25 cellular contexts compared by ENCODE assay signal in the genomic region with DNA sequence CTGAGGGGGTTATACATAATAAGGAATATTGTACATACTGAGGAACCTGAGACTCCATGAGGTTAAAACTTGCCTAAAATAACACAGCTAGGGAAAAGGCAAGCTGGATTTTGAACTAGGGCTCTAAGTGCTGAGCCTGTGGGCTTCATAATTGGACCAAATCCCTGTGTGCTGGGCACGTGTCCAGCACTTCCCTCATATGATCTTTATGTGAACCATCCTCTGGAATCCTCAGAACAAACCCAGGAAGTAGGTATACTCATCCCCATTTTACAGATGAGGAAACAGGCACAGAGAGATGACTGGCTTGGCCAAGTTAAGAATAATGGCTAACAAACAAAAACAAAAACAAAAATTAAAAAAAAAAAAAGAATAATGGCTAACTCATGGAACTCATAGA. TPM values are rescaled to one million over a fixed set of nuclear protein-coding genes. Genes with fewer than 3 reads are reported as not detected.
DNase-seq lines count a peak whose midpoint lies in the region; ATAC-seq, FAIRE-seq and TF ChIP-seq lines count a peak whose summit lies in the region.
"Had no signal": no experiment of that assay in that cellular context is flagged by ENCODE, and none has a peak within 500 bp of the region (broad histone marks: within the 10 kb centered on the region; RNA-seq: fewer than 3 reads in every experiment).

No MANE protein-coding gene starts in this region.

- H3K27ac ChIP-seq in MM.1S (ENCODE audit: low read length) (no peak overlapping the region; the same call in 1 of the 2 replicates), GM12878 (ENCODE audit: control insufficient read depth, insufficient read depth) (no peak overlapping the region), osteoblast (ENCODE audit: low read depth, low read length) (no peak overlapping the region)
- H3K27ac ChIP-seq: adrenal gland, coronary artery, neural progenitor cell, Peyer's patch, skin epidermis, tibial artery had no signal

- H3K9ac ChIP-seq in MM.1S (ENCODE audit: low read length) (no peak overlapping the region), GM12878 (ENCODE audit: control insufficient read depth, insufficient read depth, low read length) (no peak overlapping the region)
- H3K9ac ChIP-seq: neural progenitor cell had no signal

- no peaks in the 10 kb centered on the region for H3K27me3 Mint-ChIP-seq in activated naive CD4-positive, alpha-beta T cell treated with anti-CD3 and anti-CD28 coated beads, Interleukin-2, amount 50 U/mL, for 24 hours
- H3K27me3 Mint-ChIP-seq in activated naive CD4-positive, alpha-beta T cell treated with anti-CD3 and anti-CD28 coated beads, Interleukin-2, amount 10 ng/mL, durations not matched to agents 7 days and 5 days, result peaks cover 72% of the 10 kb centered on the region

- H3K4me1 ChIP-seq in MM.1S (ENCODE audit: low read length) (peaks cover 18% of the 10 kb centered on the region; the same call in 1 of the 2 replicates), GM12878 (ENCODE audit: control insufficient read depth, insufficient read depth, low read length) (peaks cover 24% of the 10 kb centered on the region), osteoblast (ENCODE audit: insufficient read depth, low read length) (no peaks in the 10 kb centered on the region)

- intact Hi-C loops in GM12878 (cut with micrococcal nuclease; ENCODE audit: unreplicated experiment), result loop anchor here (5.0 kb wide), 1 partner anchor 48 kb away; the partner anchor contains the start of gene SLC43A3

- no peaks in the 10 kb centered on the region for H3K36me3 ChIP-seq in MM.1S (replicated peaks; ENCODE audit: insufficient read depth, low read length)
- no peaks in the 10 kb centered on the region for H3K36me3 ChIP-seq in GM12878 (ENCODE audit: control insufficient read depth in 2 of 2, insufficient read depth in 2 of 2, low read length in 1 of 2)
- H3K36me3 ChIP-seq in osteoblast (ENCODE audit: insufficient read depth, low read length), result no peaks in the 10 kb centered on the region
- H3K36me3 ChIP-seq: adrenal gland, neural progenitor cell, Peyer's patch, tibial artery had no signal

- POLR2A ChIA-PET in GM12878 (lab: Charles Lee), result interaction anchor here (0.6 to 0.8 kb wide), 2 partner anchors 43 to 50 kb away, joined by 3 to 7 read pairs; no protein-coding TSS in a partner anchor

- FAIRE-seq in GM12878 (lab: Jason Lieb, UNC), result no peak
- FAIRE-seq: endometrium had no signal

- SMC1A ChIA-PET in GM12878 (lab: Charles Lee; ENCODE audit: uncharacterized antibody, unreplicated experiment), result interaction anchor here (0.8 to 1.8 kb wide), 5 partner anchors 9 to 49 kb away, joined by 3 to 11 read pairs (median 4); no protein-coding TSS in a partner anchor

- H3K9me3 ChIP-seq in MM.1S (replicated peaks; ENCODE audit: insufficient read depth, low read length), result no peaks in the 10 kb centered on the region
- H3K9me3 ChIP-seq in GM12878 (replicated peaks; ENCODE audit: control insufficient read depth, insufficient read depth, low read length), result no peaks in the 10 kb centered on the region
- H3K9me3 ChIP-seq in osteoblast (ENCODE audit: low read depth, low read length), result no peaks in the 10 kb centered on the region
- H3K9me3 ChIP-seq: adrenal gland, Peyer's patch, tibial artery had no signal

- no peaks in the 10 kb centered on the region for H3K27me3 ChIP-seq in MM.1S (replicated peaks; ENCODE audit: insufficient read depth, low read length)
- no peaks in the 10 kb centered on the region for H3K27me3 ChIP-seq in GM12878 (replicated peaks in 1 of 2; ENCODE audit: control insufficient read depth in 2 of 2, insufficient read depth in 2 of 2, low read length in 1 of 2)
- peaks cover 25% of the 10 kb centered on the region for H3K27me3 ChIP-seq in osteoblast (ENCODE audit: insufficient read depth, low read length)
- H3K27me3 ChIP-seq: adrenal gland, Peyer's patch had no signal

- peaks cover 36% of the 10 kb centered on the region for H3K4me1 Mint-ChIP-seq in activated naive CD4-positive, alpha-beta T cell treated with anti-CD3 and anti-CD28 coated beads, Interleukin-2, amount 50 U/mL, for 24 hours
- H3K4me1 Mint-ChIP-seq in activated naive CD4-positive, alpha-beta T cell treated with anti-CD3 and anti-CD28 coated beads, Interleukin-2, amount 10 ng/mL, durations not matched to agents 7 days and 5 days, result peaks cover 40% of the 10 kb centered on the region

- CTCF ChIA-PET in activated naive CD4-positive, alpha-beta T cell treated with anti-CD3 and anti-CD28 coated beads, Interleukin-2, amount 10 ng/mL, durations not matched to agents 7 days and 5 days (lab: Charles Lee), result interaction anchor here (0.9 to 5.1 kb wide), 7 partner anchors 8 to 169 kb away, joined by 3 to 42 read pairs (median 11); no protein-coding TSS in a partner anchor
- CTCF ChIA-PET in GM12878 (lab: Yijun Ruan, JAX), result interaction anchor here (1.1 to 7.2 kb wide), 9 partner anchors 9 to 124 kb away, joined by 3 to 101 read pairs (median 6); partner anchors contain the start of genes RTN4RL2 and UBE2L6

- peak overlapping the region; percentile 62 for H3K4me3 Mint-ChIP-seq in activated naive CD4-positive, alpha-beta T cell treated with anti-CD3 and anti-CD28 coated beads, Interleukin-2, amount 50 U/mL, for 24 hours
- no peak overlapping the region for H3K4me3 Mint-ChIP-seq in activated naive CD4-positive, alpha-beta T cell treated with anti-CD3 and anti-CD28 coated beads, Interleukin-2, amount 10 ng/mL, durations not matched to agents 7 days and 5 days
- H3K4me3 Mint-ChIP-seq: HFFc6 had no signal

- no peaks in the 10 kb centered on the region for H3K9me3 Mint-ChIP-seq in activated naive CD4-positive, alpha-beta T cell treated with anti-CD3 and anti-CD28 coated beads, Interleukin-2, amount 50 U/mL, for 24 hours
- no peaks in the 10 kb centered on the region for H3K9me3 Mint-ChIP-seq in activated naive CD4-positive, alpha-beta T cell treated with anti-CD3 and anti-CD28 coated beads, Interleukin-2, amount 10 ng/mL, durations not matched to agents 7 days and 5 days
- H3K9me3 Mint-ChIP-seq: HFFc6; neural progenitor cell; T-helper 2 cell treated with Interferon-gamma antibody and Interleukin-4, amounts not matched to agents 5 μg/mL and 100 μg/mL, for 36 hours had no signal

- no peaks in the 10 kb centered on the region for H3K9me2 ChIP-seq in MM.1S (replicated peaks; ENCODE audit: insufficient read depth, low read length)

- WGBS in GM12878 (ENCODE audit: insufficient coverage, insufficient replicate concordance, low lambda C conversion rate, missing lambda C conversion rate), result 64% methylated on average over 1 of the region's 1 CpG

- no peak overlapping the region for H3K27ac Mint-ChIP-seq in activated naive CD4-positive, alpha-beta T cell treated with anti-CD3 and anti-CD28 coated beads, Interleukin-2, amount 50 U/mL, for 24 hours
- H3K27ac Mint-ChIP-seq in activated naive CD4-positive, alpha-beta T cell treated with anti-CD3 and anti-CD28 coated beads, Interleukin-2, amount 10 ng/mL, durations not matched to agents 7 days and 5 days, result no peak overlapping the region
- H3K27ac Mint-ChIP-seq: HFFc6; neural progenitor cell; T-helper 2 cell treated with Interferon-gamma antibody and Interleukin-4, amounts not matched to agents 5 μg/mL and 100 μg/mL, for 36 hours had no signal

- no peak for DNase-seq in activated naive CD4-positive, alpha-beta T cell treated with anti-CD3 and anti-CD28 coated beads, Interleukin-2, amount 10 ng/mL, durations not matched to agents 7 days and 5 days
- no peak for DNase-seq in MM.1S
- DNase-seq in GM12878 (ENCODE audit: low read depth, low spot score), result no peak
- DNase-seq in osteoblast (ENCODE audit: insufficient read length, low spot score, missing footprints), result peak; percentile 58
- no peak for DNase-seq in NCI-H1105 (lab: John Stamatoyannopoulos, UW)
- DNase-seq in DMS153 treated with DMSO at 0.1 percent for 48 hours (lab: John Stamatoyannopoulos, UW; ENCODE audit: unreplicated experiment), result no peak
- DNase-seq in cerebellum (ENCODE audit: low spot score), result no peak
- DNase-seq: activated CD4-positive, CD25-positive, alpha-beta regulatory T cell; activated CD8-positive, alpha-beta memory T cell treated with anti-CD3 and anti-CD28 coated beads for 24 hours; adrenal gland; HFFc6; MV-4-11; NCI-H187; NCI-H2227 treated with DMSO at 0.1 percent for 48 hours; NCI-H82; Peyer's patch; stimulated activated CD4-positive, alpha-beta T cell treated with anti-CD3 and anti-CD28 coated beads, Interleukin-2, amount 100 ng/mL, for 24 hours; stimulated activated naive CD4-positive, alpha-beta T cell treated with Interleukin-2 at 50 U/mL for 16 hours; tibial artery had no signal

- no peak for TF ChIP-seq RAD21 in GM12878 (IDR thresholded peaks at IDR 0.05; ENCODE audit: insufficient read depth, low read depth, low read length)

- no peak for TF ChIP-seq POLR2A in GM12878 (IDR thresholded peaks at IDR 0.05; ENCODE audit: low read depth, low read length)

- no peak overlapping the region for H3K4me3 ChIP-seq in MM.1S (ENCODE audit: low read length)
- no peak overlapping the region for H3K4me3 ChIP-seq in GM12878
- H3K4me3 ChIP-seq in osteoblast (ENCODE audit: insufficient read depth, low read length), result no peak overlapping the region

- H3K36me3 Mint-ChIP-seq in activated naive CD4-positive, alpha-beta T cell treated with anti-CD3 and anti-CD28 coated beads, Interleukin-2, amount 50 U/mL, for 24 hours, result no peaks in the 10 kb centered on the region
- H3K36me3 Mint-ChIP-seq in activated naive CD4-positive, alpha-beta T cell treated with anti-CD3 and anti-CD28 coated beads, Interleukin-2, amount 10 ng/mL, durations not matched to agents 7 days and 5 days, result no peaks in the 10 kb centered on the region
- H3K36me3 Mint-ChIP-seq: neural progenitor cell had no signal

- H4K20me1 ChIP-seq in MM.1S (ENCODE audit: insufficient read depth, low read length) (no peaks in the 10 kb centered on the region), GM12878 (ENCODE audit: control insufficient read depth, insufficient read depth) (no peaks in the 10 kb centered on the region), osteoblast (ENCODE audit: insufficient read depth, low read length) (no peaks in the 10 kb centered on the region)

- in situ Hi-C loops in GM12878 (cut with MboI), result loop anchor here (25.0 kb wide), 1 partner anchor 638 kb away; no protein-coding TSS in a partner anchor

- H3F3A ChIP-seq in MM.1S (ENCODE audit: insufficient read depth, low read length), result no peaks in the 10 kb centered on the region

- TF ChIP-seq EP300 in GM12878 (IDR thresholded peaks at IDR 0.05; ENCODE audit: borderline replicate concordance in 1 of 2, control insufficient read depth in 1 of 2, low read depth in 2 of 2, low read length in 2 of 2), result no peak

- TF ChIP-seq CTCF in MM.1S (IDR thresholded peaks at IDR 0.05; ENCODE audit: low read length) (no peak), GM12878 (IDR thresholded peaks at IDR 0.05 in 2 of 3, conservative IDR thresholded peaks at IDR 0.05 in 1 of 3; ENCODE audit: control insufficient read depth in 2 of 3, extremely low read depth in 1 of 3, insufficient read depth in 1 of 3, low read depth in 3 of 3, low read length in 3 of 3) (no peak), osteoblast (IDR thresholded peaks at IDR 0.05; ENCODE audit: extremely low read depth, low read depth, low read length) (no peak)

- H2AFZ ChIP-seq in MM.1S (ENCODE audit: low read length), result no peak overlapping the region
- H2AFZ ChIP-seq in GM12878 (ENCODE audit: control insufficient read depth, low read depth, low read length), result no peak overlapping the region
- H2AFZ ChIP-seq in osteoblast (ENCODE audit: low read length), result no peak overlapping the region

- H3K4me2 ChIP-seq in MM.1S (ENCODE audit: low read depth, low read length) (peak overlapping the region; percentile 96; the same call in 1 of the 2 replicates), GM12878 (ENCODE audit: control insufficient read depth, insufficient read depth) (peak overlapping the region; percentile 86), osteoblast (ENCODE audit: insufficient read depth, low read length) (no peak overlapping the region)

- no peaks in the 10 kb centered on the region for H3K79me2 ChIP-seq in MM.1S (ENCODE audit: low read length)
- H3K79me2 ChIP-seq in GM12878 (ENCODE audit: control insufficient read depth, insufficient read depth, low read length), result no peaks in the 10 kb centered on the region
- H3K79me2 ChIP-seq in osteoblast (ENCODE audit: insufficient read depth, low read length), result no peaks in the 10 kb centered on the region

- TSS peak; percentile 63 for BruUV-seq in GM12878 (replicated peaks; lab: Mats Ljungman, UMichigan)

- no peak for ATAC-seq in GM12878

- RAD21 ChIA-PET in GM12878 (lab: Charles Lee; ENCODE audit: unreplicated experiment), result interaction anchor here (0.8 to 3.5 kb wide), 4 partner anchors 15 to 129 kb away, joined by 3 to 11 read pairs (median 8); partner anchors contain the start of gene RTN4RL2

RNA-seq across cellular contexts. Expression of gene RTN4RL2, which starts 14.9 kb away (rescaled TPM):
- not detected in 2 replicates for total RNA-seq in GM12878 (2013; cell fraction: nucleolus; rRNA removed)
- total RNA-seq in GM12878 (2014; rRNA removed), result 0.33 and 0.34 TPM in 2 replicates
- total RNA-seq in GM12878 (2014; rRNA removed; fragmentation: Illumina TruSeq; extraction: Trizol), result not detected in 2 replicates
- 1.0 and 1.1 TPM in 2 replicates for total RNA-seq in GM12878 (2021)
- not detected for polyA plus RNA-seq in GM12878 (2011; ENCODE audit: low read depth)
- polyA plus RNA-seq in GM12878 (2011; rRNA removed), result not detected in 2 replicates
- polyA plus RNA-seq in GM12878 (2011; cell fraction: cytosol; rRNA removed), result 0.03 and 0.09 TPM in 2 replicates
- 0.22 and 0.39 TPM in 2 replicates for polyA plus RNA-seq in GM12878 (2011; cell fraction: nucleus; rRNA removed)
- polyA plus RNA-seq in GM12878 (2012), result 0.08 and 0.11 TPM in 2 replicates
- not detected in 2 replicates for polyA plus RNA-seq in GM12878 (2014; fragmentation: Illumina TruSeq; extraction: Trizol)
- polyA plus RNA-seq in GM12878 (2014; fragmentation: Nextera tagmentation; extraction: Ambion mirVana), result under 1 TPM in 1 of 2 experiments, not detected in 1; 0.14 TPM
- 0.58 and 0.88 TPM in 2 replicates for polyA plus RNA-seq in GM12878 (2014; rRNA removed)
- under 1 TPM; 0.48 to 0.55 TPM for polyA plus RNA-seq in GM12878 (2016; fragmentation: Nextera tagmentation; extraction: Ambion mirVana)
- not detected in 2 replicates for polyA minus RNA-seq in GM12878 (2011; rRNA and poly(A)+ RNA removed)
- polyA minus RNA-seq in GM12878 (2011; cell fraction: cytosol; rRNA and poly(A)+ RNA removed), result not detected in 2 replicates
- 0.36 and 0.38 TPM in 2 replicates for polyA minus RNA-seq in GM12878 (2011; cell fraction: nucleus; rRNA and poly(A)+ RNA removed)
- total RNA-seq in osteoblast, result 0.29 and 0.36 TPM in 2 replicates
- 1.2 TPM for total RNA-seq in cerebellum

RNA-seq across cellular contexts. Expression of gene SLC43A1, which starts 40.3 kb away (rescaled TPM):
- 47.4 and 56.0 TPM in 2 replicates for total RNA-seq in GM12878 (2013; cell fraction: nucleolus; rRNA removed)
- 16.9 and 20.3 TPM in 2 replicates for total RNA-seq in GM12878 (2014; rRNA removed)
- total RNA-seq in GM12878 (2014; rRNA removed; fragmentation: Illumina TruSeq; extraction: Trizol), result 7.4 and 8.1 TPM in 2 replicates
- total RNA-seq in GM12878 (2021), result 16.1 and 16.4 TPM in 2 replicates
- polyA plus RNA-seq in GM12878 (2011; ENCODE audit: low read depth), result 8.0 TPM
- 8.4 and 17.8 TPM in 2 replicates for polyA plus RNA-seq in GM12878 (2011; rRNA removed)
- 25.6 and 28.1 TPM in 2 replicates for polyA plus RNA-seq in GM12878 (2011; cell fraction: cytosol; rRNA removed)
- 48.3 and 51.6 TPM in 2 replicates for polyA plus RNA-seq in GM12878 (2011; cell fraction: nucleus; rRNA removed)
- polyA plus RNA-seq in GM12878 (2012), result 9.3 and 14.0 TPM in 2 replicates
- 9.8 and 11.9 TPM in 2 replicates for polyA plus RNA-seq in GM12878 (2014; fragmentation: Illumina TruSeq; extraction: Trizol)
- 1 to 10 TPM; 1.0 to 2.4 TPM for polyA plus RNA-seq in GM12878 (2014; fragmentation: Nextera tagmentation; extraction: Ambion mirVana)
- polyA plus RNA-seq in GM12878 (2014; rRNA removed), result 15.6 TPM in 2 replicates
- 10 to 100 TPM; 12.0 to 13.3 TPM for polyA plus RNA-seq in GM12878 (2016; fragmentation: Nextera tagmentation; extraction: Ambion mirVana)
- polyA minus RNA-seq in GM12878 (2011; rRNA and poly(A)+ RNA removed), result 29.8 and 30.0 TPM in 2 replicates
- 13.1 and 16.8 TPM in 2 replicates for polyA minus RNA-seq in GM12878 (2011; cell fraction: cytosol; rRNA and poly(A)+ RNA removed)
- 16.2 and 27.0 TPM in 2 replicates for polyA minus RNA-seq in GM12878 (2011; cell fraction: nucleus; rRNA and poly(A)+ RNA removed)
- 18.5 and 28.0 TPM in 2 replicates for total RNA-seq in osteoblast
- total RNA-seq in cerebellum, result 3.3 TPM

RNA-seq across cellular contexts. Expression of gene SLC43A3, which starts 48.3 kb away (rescaled TPM):
- total RNA-seq in GM12878 (2013; cell fraction: nucleolus; rRNA removed), result 332 and 410 TPM in 2 replicates
- 104 and 112 TPM in 2 replicates for total RNA-seq in GM12878 (2014; rRNA removed)
- total RNA-seq in GM12878 (2014; rRNA removed; fragmentation: Illumina TruSeq; extraction: Trizol), result 79.7 and 80.2 TPM in 2 replicates
- 147 and 158 TPM in 2 replicates for total RNA-seq in GM12878 (2021)
- polyA plus RNA-seq in GM12878 (2011; ENCODE audit: low read depth), result 77.0 TPM
- 129 and 237 TPM in 2 replicates for polyA plus RNA-seq in GM12878 (2011; rRNA removed)
- polyA plus RNA-seq in GM12878 (2011; cell fraction: cytosol; rRNA removed), result 362 and 451 TPM in 2 replicates
- 282 and 405 TPM in 2 replicates for polyA plus RNA-seq in GM12878 (2011; cell fraction: nucleus; rRNA removed)
- polyA plus RNA-seq in GM12878 (2012), result 84.4 and 111 TPM in 2 replicates
- 153 and 168 TPM in 2 replicates for polyA plus RNA-seq in GM12878 (2014; fragmentation: Illumina TruSeq; extraction: Trizol)
- polyA plus RNA-seq in GM12878 (2014; fragmentation: Nextera tagmentation; extraction: Ambion mirVana), result 10 to 100 TPM; 37.5 to 79.9 TPM
- 107 and 111 TPM in 2 replicates for polyA plus RNA-seq in GM12878 (2014; rRNA removed)
- polyA plus RNA-seq in GM12878 (2016; fragmentation: Nextera tagmentation; extraction: Ambion mirVana), result 100 to 1,000 TPM; 189 to 200 TPM
- 286 and 303 TPM in 2 replicates for polyA minus RNA-seq in GM12878 (2011; rRNA and poly(A)+ RNA removed)
- 73.4 and 78.4 TPM in 2 replicates for polyA minus RNA-seq in GM12878 (2011; cell fraction: cytosol; rRNA and poly(A)+ RNA removed)
- 142 and 145 TPM in 2 replicates for polyA minus RNA-seq in GM12878 (2011; cell fraction: nucleus; rRNA and poly(A)+ RNA removed)
- 51.4 and 61.0 TPM in 2 replicates for total RNA-seq in osteoblast
- 11.1 TPM for total RNA-seq in cerebellum

RNA-seq across cellular contexts. Expression of gene TIMM10, which starts 55.4 kb away (rescaled TPM):
- 8.4 and 9.4 TPM in 2 replicates for total RNA-seq in GM12878 (2013; cell fraction: nucleolus; rRNA removed)
- 178 and 187 TPM in 2 replicates for total RNA-seq in GM12878 (2014; rRNA removed)
- total RNA-seq in GM12878 (2014; rRNA removed; fragmentation: Illumina TruSeq; extraction: Trizol), result 139 and 148 TPM in 2 replicates
- 192 and 195 TPM in 2 replicates for total RNA-seq in GM12878 (2021)
- 131 TPM for polyA plus RNA-seq in GM12878 (2011; ENCODE audit: low read depth)
- 161 and 208 TPM in 2 replicates for polyA plus RNA-seq in GM12878 (2011; rRNA removed)
- polyA plus RNA-seq in GM12878 (2011; cell fraction: cytosol; rRNA removed), result 261 and 266 TPM in 2 replicates
- 98.1 and 123 TPM in 2 replicates for polyA plus RNA-seq in GM12878 (2011; cell fraction: nucleus; rRNA removed)
- 97.2 and 107 TPM in 2 replicates for polyA plus RNA-seq in GM12878 (2012)
- polyA plus RNA-seq in GM12878 (2014; fragmentation: Illumina TruSeq; extraction: Trizol), result 181 and 204 TPM in 2 replicates
- polyA plus RNA-seq in GM12878 (2014; fragmentation: Nextera tagmentation; extraction: Ambion mirVana), result 100 to 1,000 TPM; 770 to 898 TPM
- polyA plus RNA-seq in GM12878 (2014; rRNA removed), result 204 and 247 TPM in 2 replicates
- 100 to 1,000 TPM; 272 to 362 TPM for polyA plus RNA-seq in GM12878 (2016; fragmentation: Nextera tagmentation; extraction: Ambion mirVana)
- polyA minus RNA-seq in GM12878 (2011; rRNA and poly(A)+ RNA removed), result 66.3 and 94.2 TPM in 2 replicates
- polyA minus RNA-seq in GM12878 (2011; cell fraction: cytosol; rRNA and poly(A)+ RNA removed), result 13.0 and 17.4 TPM in 2 replicates
- polyA minus RNA-seq in GM12878 (2011; cell fraction: nucleus; rRNA and poly(A)+ RNA removed), result 16.0 and 28.5 TPM in 2 replicates
- total RNA-seq in osteoblast, result 22.1 and 25.7 TPM in 2 replicates
- 20.4 TPM for total RNA-seq in cerebellum
